ENCODE assay signal across 21 cellular contexts in genomic region chr5:66680227-66680626, GRCh38.
"Had no signal": no experiment of that assay in that cellular context is flagged by ENCODE, and none has a peak within 500 bp of the region (broad histone marks: within the 10 kb centered on the region; RNA-seq: fewer than 3 reads in every experiment).

No MANE protein-coding gene starts in this region.

- H3K27me3 ChIP-seq: ascending aorta, breast epithelium, esophagus squamous epithelium, hepatocyte, thyroid gland had no signal

- H3K4me1 ChIP-seq: ascending aorta, breast epithelium, esophagus squamous epithelium, lower lobe of right lung, thyroid gland had no signal

- H3K4me2 ChIP-seq: hepatocyte had no signal

- H3K4me3 ChIP-seq: ascending aorta, breast epithelium, esophagus squamous epithelium, hepatocyte, lower lobe of right lung, thyroid gland had no signal

- H3K27ac ChIP-seq: ascending aorta, breast epithelium, esophagus squamous epithelium, hepatocyte, lower lobe of right lung, thyroid gland had no signal

- H3K36me3 ChIP-seq: ascending aorta, breast epithelium, esophagus squamous epithelium, lower lobe of right lung, thyroid gland had no signal

- H3K27ac Mint-ChIP-seq: activated CD4-positive, alpha-beta T cell treated with anti-CD3 and anti-CD28 coated beads, Interleukin-2, amount 10 ng/mL, durations not matched to agents 7 days and 5 days; activated naive CD4-positive, alpha-beta T cell treated with anti-CD3 and anti-CD28 coated beads, Interleukin-2, amount 50 U/mL, for 24 hours; natural killer cell had no signal

- H3K9me3 Mint-ChIP-seq: activated CD4-positive, alpha-beta T cell treated with anti-CD3 and anti-CD28 coated beads, Interleukin-2, amount 10 ng/mL, durations not matched to agents 7 days and 5 days; activated naive CD4-positive, alpha-beta T cell treated with anti-CD3 and anti-CD28 coated beads, Interleukin-2, amount 50 U/mL, for 24 hours; natural killer cell had no signal

- H3K36me3 Mint-ChIP-seq: activated naive CD4-positive, alpha-beta T cell treated with anti-CD3 and anti-CD28 coated beads, Interleukin-2, amount 50 U/mL, for 24 hours; natural killer cell had no signal

- H2AFZ ChIP-seq: hepatocyte had no signal

- ATAC-seq: activated CD4-positive, CD25-positive, alpha-beta regulatory T cell treated with anti-CD3 and anti-CD28 coated beads, Interleukin-2, amount 50 U/mL, for 24 hours; left colon; natural killer cell had no signal

- H3K79me2 ChIP-seq: hepatocyte had no signal

- H3K9me3 ChIP-seq: ascending aorta, breast epithelium, esophagus squamous epithelium, lower lobe of right lung, thyroid gland had no signal

- DNase-seq: activated CD4-positive, alpha-beta T cell treated with anti-CD3 and anti-CD28 coated beads, Interleukin-2, amount 10 ng/mL, durations not matched to agents 7 days and 5 days; activated gamma-delta T cell; cortex of kidney; effector CD8-positive, alpha-beta T cell; esophagus squamous epithelium; islet precursor cell; left colon; lower lobe of right lung; natural killer cell; occipital lobe; posterior cingulate gyrus; stimulated activated CD4-positive, alpha-beta T cell treated with anti-CD3 and anti-CD28 coated beads, Interleukin-12 subunit alpha, Interleukin-12 subunit beta, amount 100 ng/mL, for 4 hours; stimulated activated CD4-positive, alpha-beta T cell treated with anti-CD3 and anti-CD28 coated beads, Interleukin-1b, Interleukin-23, amount 100 ng/mL, for 48 hours; stimulated activated naive CD4-positive, alpha-beta T cell treated with Interleukin-2 at 50 U/mL for 16 hours; T1000; thyroid gland had no signal

- H3K4me1 Mint-ChIP-seq: activated CD4-positive, alpha-beta T cell treated with anti-CD3 and anti-CD28 coated beads, Interleukin-2, amount 10 ng/mL, durations not matched to agents 7 days and 5 days; activated naive CD4-positive, alpha-beta T cell treated with anti-CD3 and anti-CD28 coated beads, Interleukin-2, amount 50 U/mL, for 24 hours; natural killer cell had no signal

- H3K4me3 Mint-ChIP-seq: activated CD4-positive, alpha-beta T cell treated with anti-CD3 and anti-CD28 coated beads, Interleukin-2, amount 10 ng/mL, durations not matched to agents 7 days and 5 days; activated naive CD4-positive, alpha-beta T cell treated with anti-CD3 and anti-CD28 coated beads, Interleukin-2, amount 50 U/mL, for 24 hours; natural killer cell had no signal
